Comparison of ENCODE assay signal across 8 cellular contexts in genomic region chr13:23375007-23375971, GRCh38. TPM values are rescaled to one million over a fixed set of nuclear protein-coding genes. Genes with fewer than 3 reads are reported as not detected.
A peak's percentile ranks its signal among the peaks of the same experiment; 100 is the strongest.
DNase-seq lines count a peak whose midpoint lies in the region; ATAC-seq, FAIRE-seq and TF ChIP-seq lines count a peak whose summit lies in the region.

No MANE protein-coding gene starts in this region.

- H3F3A ChIP-seq in smooth muscle cell (ENCODE audit: low read depth) = peaks cover 20% of the 10 kb centered on the region

- H3K9me3 ChIP-seq in A549 = no peaks in the 10 kb centered on the region
- H3K9me3 ChIP-seq in mammary epithelial cell (replicated peaks; ENCODE audit: insufficient read depth, low read length) = no peaks in the 10 kb centered on the region
- no peaks in the 10 kb centered on the region for H3K9me3 ChIP-seq in smooth muscle cell (replicated peaks; ENCODE audit: low read depth)

- peak; percentile 52 for TF ChIP-seq POLR2A in A549 (IDR thresholded peaks at IDR 0.05; ENCODE audit: low read length)

- WGBS in A549 (ENCODE audit: missing lambda C conversion rate) = 0% methylated on average over 16 of the region's 116 CpGs
- WGBS in mammary epithelial cell (ENCODE audit: low coverage, missing lambda C conversion rate) = 0% methylated on average over 5 of the region's 116 CpGs
- 3% methylated on average over 47 of the region's 116 CpGs for WGBS in smooth muscle cell (ENCODE audit: low lambda C conversion rate)

- no peak overlapping the region for H3K9ac ChIP-seq in mammary epithelial cell (ENCODE audit: insufficient read depth, low read length)
- H3K9ac ChIP-seq in smooth muscle cell (ENCODE audit: low read depth) = peak overlapping the region; percentile 75

- no peak for TF ChIP-seq CTCF in A549 (IDR thresholded peaks at IDR 0.05)
- peak; percentile 57 for TF ChIP-seq CTCF in VCaP (conservative IDR thresholded peaks at IDR 0.05)
- TF ChIP-seq CTCF in mammary epithelial cell (conservative IDR thresholded peaks at IDR 0.05 in 1 of 2, IDR thresholded peaks at IDR 0.05 in 1 of 2; ENCODE audit: extremely low read depth in 1 of 2, insufficient read depth in 1 of 2, low read depth in 1 of 2, low read length in 2 of 2) = no peak
- TF ChIP-seq CTCF in smooth muscle cell (IDR thresholded peaks at IDR 0.05; ENCODE audit: borderline replicate concordance, insufficient read depth, poor library complexity, severe bottlenecking) = peak; percentile 19

- H3K36me3 ChIP-seq in mammary epithelial cell (ENCODE audit: insufficient read depth, low read length) (peaks cover 9% of the 10 kb centered on the region), smooth muscle cell (ENCODE audit: low read depth) (peaks cover 8% of the 10 kb centered on the region)

- peak overlapping the region; percentile 85 for H3K4me2 ChIP-seq in A549
- H3K4me2 ChIP-seq in mammary epithelial cell (ENCODE audit: insufficient read depth, low read depth, low read length) = peak overlapping the region; percentile 78
- H3K4me2 ChIP-seq in smooth muscle cell = peak overlapping the region; percentile 94

- H4K20me1 ChIP-seq in mammary epithelial cell (ENCODE audit: insufficient read depth, low read length) (no peaks in the 10 kb centered on the region), smooth muscle cell (ENCODE audit: low read depth) (peaks cover 5% of the 10 kb centered on the region)

- BruUV-seq in mammary epithelial cell (replicated peaks; lab: Mats Ljungman, UMichigan) = no TSS peak

- dilution Hi-C loops in mammary epithelial cell (cut with HindIII; ENCODE audit: low sequenced_read_pairs) = no loop called here

- intact Hi-C loops in mammary epithelial cell (cut with micrococcal nuclease) = loop anchor here (5.0 kb wide), 1 partner anchor 512 kb away; the partner anchor contains the start of gene MIPEP

- in situ Hi-C loops in mammary epithelial cell (cut with MboI; ENCODE audit: low sequenced_read_pairs in 2 of 2) = no loop called here

- H3K4me1 ChIP-seq in A549 = peaks cover 25% of the 10 kb centered on the region
- peaks cover 33% of the 10 kb centered on the region for H3K4me1 ChIP-seq in mammary epithelial cell (ENCODE audit: insufficient read depth, low read length)
- peaks cover 12% of the 10 kb centered on the region for H3K4me1 ChIP-seq in smooth muscle cell (ENCODE audit: low read depth)

- POLR2A ChIA-PET in A549 (lab: Yijun Ruan, JAX) = interaction anchor here (0.6 to 1.0 kb wide), 2 partner anchors 54 to 1790 kb away, joined by 3 to 4 read pairs; no protein-coding TSS in a partner anchor

- no peak for TF ChIP-seq RAD21 in A549 (conservative IDR thresholded peaks at IDR 0.05 in 1 of 2, IDR thresholded peaks at IDR 0.05 in 1 of 2)

- H3K4me3 ChIP-seq in A549 = peak overlapping the region; percentile 97
- H3K4me3 ChIP-seq in mammary epithelial cell (replicated peaks in 1 of 3; ENCODE audit: insufficient read depth in 1 of 3, low read depth in 2 of 3, low read length in 3 of 3) = peak overlapping the region; percentile 64 to 94 (median 90)
- H3K4me3 ChIP-seq in smooth muscle cell = peak overlapping the region; percentile 81

- ATAC-seq in A549 = peak; percentile 95 to 97
- ATAC-seq in GM18861 (IDR thresholded peaks at IDR 0.05; ENCODE audit: unreplicated experiment) = peak; percentile 63
- ATAC-seq in HG03095 (IDR thresholded peaks at IDR 0.05; ENCODE audit: unreplicated experiment) = peak; percentile 75

- H3K27ac ChIP-seq in A549 (peak overlapping the region; percentile 89 to 99), VCaP (peak overlapping the region; percentile 69), mammary epithelial cell (ENCODE audit: insufficient read depth, low read depth, low read length) (peak overlapping the region; percentile 20), smooth muscle cell (ENCODE audit: low read depth) (peak overlapping the region; percentile 39)

- FAIRE-seq in A549 (lab: Jason Lieb, UNC) = no peak

- H3K27me3 ChIP-seq in mammary epithelial cell (ENCODE audit: insufficient read depth, low read length) (no peaks in the 10 kb centered on the region), smooth muscle cell (ENCODE audit: low read depth) (no peaks in the 10 kb centered on the region)

- H3K79me2 ChIP-seq in mammary epithelial cell (ENCODE audit: insufficient read depth, low read length) (peaks cover 41% of the 10 kb centered on the region), smooth muscle cell (ENCODE audit: low read depth) (peaks cover 25% of the 10 kb centered on the region)

- CTCF ChIA-PET in A549 (lab: Yijun Ruan, JAX) = interaction anchor here (0.8 to 1.2 kb wide), 2 partner anchors 10 kb away, joined by 3 to 4 read pairs; no protein-coding TSS in a partner anchor
- CTCF ChIA-PET in mammary epithelial cell (lab: Charles Lee; ENCODE audit: low non-redundant PET) = interaction anchor here (0.7 kb wide), 1 partner anchor 16 kb away, joined by 5 read pairs; no protein-coding TSS in a partner anchor

- DNase-seq in A549 (ENCODE audit: low read depth in 1 of 2, low spot score in 1 of 2) = peak; percentile 67 to 91
- peak; percentile 79 for DNase-seq in NCI-H2171 (lab: John Stamatoyannopoulos, UW)
- DNase-seq in mammary epithelial cell = peak; percentile 87
- peak; percentile 98 for DNase-seq in iPS-NIHi7 (ENCODE audit: extremely low spot score)
- peak; percentile 97 for DNase-seq in smooth muscle cell (lab: John Stamatoyannopoulos, UW; ENCODE audit: unreplicated experiment)

- H2AFZ ChIP-seq in mammary epithelial cell (ENCODE audit: low read depth, low read length) = peak overlapping the region; percentile 88
- peak overlapping the region; percentile 68 for H2AFZ ChIP-seq in smooth muscle cell (ENCODE audit: low read depth)

- no peak for TF ChIP-seq EP300 in A549 (IDR thresholded peaks at IDR 0.05)

TF ChIP-seq in A549, 52 proteins besides CTCF, POLR2A, EP300 and RAD21 (continues in another document):
- TF ChIP-seq FOSL2 (IDR thresholded peaks at IDR 0.05) (no peak), FOSL2 (CRISPR knock-in tag; IDR thresholded peaks at IDR 0.05) (no peak), HES2 (IDR thresholded peaks at IDR 0.05) (no peak), RNF2 (IDR thresholded peaks at IDR 0.05; ENCODE audit: borderline replicate concordance, low read depth) (no peak), POLR2AphosphoS2 (conservative IDR thresholded peaks at IDR 0.05; ENCODE audit: low read length) (no peak), RARB (CRISPR knock-in tag; IDR thresholded peaks at IDR 0.05) (no peak), USF2 (IDR thresholded peaks at IDR 0.05) (no peak), ZSCAN20 (CRISPR knock-in tag; IDR thresholded peaks at IDR 0.05) (no peak), CBX8 (IDR thresholded peaks at IDR 0.05) (no peak), MAX (IDR thresholded peaks at IDR 0.05) (peak; percentile 28), EHF (CRISPR knock-in tag; IDR thresholded peaks at IDR 0.05) (no peak), NFE2L2 (conservative IDR thresholded peaks at IDR 0.05; ENCODE audit: low read length) (no peak), MAFK (IDR thresholded peaks at IDR 0.05; ENCODE audit: partially characterized antibody) (no peak), PHF8 (IDR thresholded peaks at IDR 0.05; ENCODE audit: borderline replicate concordance, low read depth) (peak; percentile 65; the same call in 1 of the 2 replicates), HOXB5 (CRISPR knock-in tag; IDR thresholded peaks at IDR 0.05) (no peak), BCL3 (IDR thresholded peaks at IDR 0.05) (peak; percentile 40; the same call in 2 of the 3 replicates), SREBF2 (IDR thresholded peaks at IDR 0.05) (no peak), RCOR1 (IDR thresholded peaks at IDR 0.05; ENCODE audit: low read depth, low read length) (no peak), KDM1A (IDR thresholded peaks at IDR 0.05; ENCODE audit: low read depth) (no peak), ZFP36 (IDR thresholded peaks at IDR 0.05; ENCODE audit: borderline replicate concordance, partially characterized antibody) (no peak), CHD2 (IDR thresholded peaks at IDR 0.05; ENCODE audit: low read length, partially characterized antibody) (no peak), JUN (IDR thresholded peaks at IDR 0.05) (peak; percentile 28 to 66; a peak in 2 of 5 replicates), ZC3H11A (IDR thresholded peaks at IDR 0.05) (no peak), FOXS1 (CRISPR knock-in tag; IDR thresholded peaks at IDR 0.05) (no peak)

RNA-seq across cellular contexts. Expression of gene SACS, which starts 58.2 kb away (rescaled TPM):
- polyA plus RNA-seq in A549 (2011; rRNA removed) = 22.0 and 23.8 TPM in 2 replicates
- polyA plus RNA-seq in A549 (2012; cell fraction: cytosol; rRNA removed) = 7.3 and 7.8 TPM in 2 replicates
- polyA plus RNA-seq in A549 (2012; cell fraction: nucleus; rRNA removed) = 8.4 and 11.1 TPM in 2 replicates
- polyA plus RNA-seq in A549 (2017; fragmentation: RNase III; extraction: RNeasy Plus Mini Kit Qiagen cat#74134 plus additional on column Dnase treatment) = 6.6 to 7.5 TPM (median 6.9 TPM) in 3 replicates
- polyA minus RNA-seq in A549 (2011; rRNA and poly(A)+ RNA removed) = 98.6 and 120 TPM in 2 replicates
- 10 to 100 TPM; 18.5 to 45.5 TPM for total RNA-seq in mammary epithelial cell
- 9.2 TPM for polyA plus RNA-seq in mammary epithelial cell
- 44.8 TPM for polyA minus RNA-seq in mammary epithelial cell
- 40.9 and 48.7 TPM in 2 replicates for total RNA-seq in smooth muscle cell
- polyA plus RNA-seq in smooth muscle cell = 4.4 and 5.3 TPM in 2 replicates

Comparison
In these comparisons a context has a peak if more than half of its experiments do, and no peak if none do; other contexts are left out.
1. Peak in every context shown above with its lines: DNase-seq, ATAC-seq, H3K4me3 ChIP-seq and H3K27ac ChIP-seq.
2. H3K27ac ChIP-seq: peak in every context shown above with its lines; median percentile 94 in A549; 69 in VCaP; 39 in smooth muscle cell; 20 in mammary epithelial cell.
3. CTCF ChIP-seq: peak in VCaP (single experiment) and smooth muscle cell (single experiment); none in A549 (single experiment) and mammary epithelial cell (0 of 2).